9 cellular contexts compared by ENCODE assay signal in genomic region chr2:31318360-31319336, GRCh38.
DNase-seq lines count a peak whose midpoint lies in the region; ATAC-seq and TF ChIP-seq lines count a peak whose summit lies in the region.
"Had no signal": no experiment of that assay in that cellular context is flagged by ENCODE, and none has a peak within 500 bp of the region (broad histone marks: within the 10 kb centered on the region; RNA-seq: fewer than 3 reads in every experiment).

No MANE protein-coding gene starts in this region.

- H3K9me3 Mint-ChIP-seq in CD8-positive, alpha-beta memory T cell, result no peaks in the 10 kb centered on the region
- no peaks in the 10 kb centered on the region for H3K9me3 Mint-ChIP-seq in activated naive CD4-positive, alpha-beta T cell treated with anti-CD3 and anti-CD28 coated beads, Interleukin-2, amount 10 ng/mL, durations not matched to agents 7 days and 5 days
- no peaks in the 10 kb centered on the region for H3K9me3 Mint-ChIP-seq in memory B cell

- H3K9me3 ChIP-seq in CD8-positive, alpha-beta memory T cell (ENCODE audit: low read length), result no peaks in the 10 kb centered on the region
- no peaks in the 10 kb centered on the region for H3K9me3 ChIP-seq in uterus
- H3K9me3 ChIP-seq: thoracic aorta had no signal

- no peak for TF ChIP-seq POLR2A in NB4 (IDR thresholded peaks at IDR 0.05; ENCODE audit: extremely low read depth, insufficient read length)
- TF ChIP-seq POLR2A in uterus (IDR thresholded peaks at IDR 0.05), result no peak

- H3K36me3 Mint-ChIP-seq in CD8-positive, alpha-beta memory T cell, result no peaks in the 10 kb centered on the region
- H3K36me3 Mint-ChIP-seq in activated naive CD4-positive, alpha-beta T cell treated with anti-CD3 and anti-CD28 coated beads, Interleukin-2, amount 10 ng/mL, durations not matched to agents 7 days and 5 days, result no peaks in the 10 kb centered on the region
- no peaks in the 10 kb centered on the region for H3K36me3 Mint-ChIP-seq in memory B cell

- no peak overlapping the region for H3K27ac ChIP-seq in CD8-positive, alpha-beta memory T cell (ENCODE audit: low read depth, low read length)
- no peak overlapping the region for H3K27ac ChIP-seq in uterus

- no peaks in the 10 kb centered on the region for H3K27me3 ChIP-seq in CD8-positive, alpha-beta memory T cell (ENCODE audit: insufficient read depth, low read length, poor library complexity, severe bottlenecking)
- no peaks in the 10 kb centered on the region for H3K27me3 ChIP-seq in uterus

- H3K4me3 Mint-ChIP-seq in CD8-positive, alpha-beta memory T cell, result peak overlapping the region in 6 of 7 donors; percentile 54 to 86 (median 59)
- peak overlapping the region; percentile 34 for H3K4me3 Mint-ChIP-seq in activated naive CD4-positive, alpha-beta T cell treated with anti-CD3 and anti-CD28 coated beads, Interleukin-2, amount 10 ng/mL, durations not matched to agents 7 days and 5 days
- peak overlapping the region; percentile 67 for H3K4me3 Mint-ChIP-seq in memory B cell

- no peak overlapping the region for H3K4me3 ChIP-seq in CD8-positive, alpha-beta memory T cell (ENCODE audit: low read length)
- H3K4me3 ChIP-seq in NB4 (ENCODE audit: low read depth, low read length) (peak overlapping the region; percentile 49), uterus (no peak overlapping the region)
- H3K4me3 ChIP-seq: thoracic aorta had no signal

- intact Hi-C loops in uterus (cut with DNase I; ENCODE audit: low total_unique reads), result no loop called here

- no peaks in the 10 kb centered on the region for H3K36me3 ChIP-seq in CD8-positive, alpha-beta memory T cell (ENCODE audit: insufficient read depth, low read length)
- no peaks in the 10 kb centered on the region for H3K36me3 ChIP-seq in uterus
- H3K36me3 ChIP-seq: thoracic aorta had no signal

- peak overlapping the region; percentile 85 to 94 (median 90) for H3K27ac Mint-ChIP-seq in CD8-positive, alpha-beta memory T cell
- peak overlapping the region; percentile 89 for H3K27ac Mint-ChIP-seq in activated naive CD4-positive, alpha-beta T cell treated with anti-CD3 and anti-CD28 coated beads, Interleukin-2, amount 10 ng/mL, durations not matched to agents 7 days and 5 days
- H3K27ac Mint-ChIP-seq in memory B cell, result peak overlapping the region; percentile 86

- TF ChIP-seq CTCF in NB4 (IDR thresholded peaks at IDR 0.05; ENCODE audit: low read depth, low read length) (no peak), uterus (IDR thresholded peaks at IDR 0.05) (no peak)

- CTCF ChIA-PET in CD8-positive, alpha-beta memory T cell (lab: Charles Lee), result interaction anchor here (0.8 to 1.5 kb wide), 5 partner anchors 12 to 607 kb away, joined by 3 to 5 read pairs (median 3); no protein-coding TSS in a partner anchor
- CTCF ChIA-PET in activated naive CD4-positive, alpha-beta T cell treated with anti-CD3 and anti-CD28 coated beads, Interleukin-2, amount 10 ng/mL, durations not matched to agents 7 days and 5 days (lab: Charles Lee), result interaction anchor here (0.6 to 2.9 kb wide), 5 partner anchors 12 to 607 kb away, joined by 3 to 9 read pairs (median 3); no protein-coding TSS in a partner anchor

- POLR2A ChIA-PET in CD8-positive, alpha-beta memory T cell (lab: Charles Lee), result interaction anchor here (0.5 to 0.7 kb wide), 3 partner anchors 33 to 1175 kb away, joined by 3 to 6 read pairs (median 3); no protein-coding TSS in a partner anchor

- H3K4me1 ChIP-seq in CD8-positive, alpha-beta memory T cell (ENCODE audit: insufficient read depth, low read length), result peaks cover 34% of the 10 kb centered on the region
- no peaks in the 10 kb centered on the region for H3K4me1 ChIP-seq in uterus

- H3K27me3 Mint-ChIP-seq in CD8-positive, alpha-beta memory T cell, result no peaks in the 10 kb centered on the region
- no peaks in the 10 kb centered on the region for H3K27me3 Mint-ChIP-seq in activated naive CD4-positive, alpha-beta T cell treated with anti-CD3 and anti-CD28 coated beads, Interleukin-2, amount 10 ng/mL, durations not matched to agents 7 days and 5 days
- no peaks in the 10 kb centered on the region for H3K27me3 Mint-ChIP-seq in memory B cell

- peaks cover 48 to 66% (median 60%) of the 10 kb centered on the region in 3 donors for H3K4me1 Mint-ChIP-seq in CD8-positive, alpha-beta memory T cell
- H3K4me1 Mint-ChIP-seq in activated naive CD4-positive, alpha-beta T cell treated with anti-CD3 and anti-CD28 coated beads, Interleukin-2, amount 10 ng/mL, durations not matched to agents 7 days and 5 days, result peaks cover 56% of the 10 kb centered on the region
- H3K4me1 Mint-ChIP-seq in memory B cell, result peaks cover 31% of the 10 kb centered on the region

- peak in 1 of 5 donors; percentile 4 for DNase-seq in CD8-positive, alpha-beta memory T cell
- DNase-seq in NB4 (ENCODE audit: low read depth), result peak; percentile 98
- peak; percentile 54 for DNase-seq in activated naive CD4-positive, alpha-beta T cell treated with anti-CD3 and anti-CD28 coated beads, Interleukin-2, amount 10 ng/mL, durations not matched to agents 7 days and 5 days
- DNase-seq in memory B cell (ENCODE audit: low spot score in 2 of 2), result no peak
- no peak for DNase-seq in midbrain (lab: John Stamatoyannopoulos, UW)
- DNase-seq in NCI-H146 (lab: John Stamatoyannopoulos, UW), result no peak
- no peak for DNase-seq in uterus

- peak; percentile 78 for ATAC-seq in GM21786 (IDR thresholded peaks at IDR 0.05; ENCODE audit: unreplicated experiment)
- peak; percentile 84 for ATAC-seq in memory B cell (ENCODE audit: low read depth)

Comparison
In these comparisons a context has a peak if more than half of its experiments do, and no peak if none do; other contexts are left out.
1. DNase-seq: peak in NB4 (single experiment) and activated naive CD4-positive, alpha-beta T cell treated with anti-CD3 and anti-CD28 coated beads, Interleukin-2, amount 10 ng/mL, durations not matched to agents 7 days and 5 days (single experiment); none in memory B cell (0 of 2), midbrain (single experiment), NCI-H146 (single experiment) and uterus (0 of 2).
2. Peak in every context shown above with its lines, with median percentiles within 50 percentile points of each other: H3K27ac Mint-ChIP-seq and H3K4me3 Mint-ChIP-seq.